ENCODE assay signal across 17 cellular contexts in the genomic region with DNA sequence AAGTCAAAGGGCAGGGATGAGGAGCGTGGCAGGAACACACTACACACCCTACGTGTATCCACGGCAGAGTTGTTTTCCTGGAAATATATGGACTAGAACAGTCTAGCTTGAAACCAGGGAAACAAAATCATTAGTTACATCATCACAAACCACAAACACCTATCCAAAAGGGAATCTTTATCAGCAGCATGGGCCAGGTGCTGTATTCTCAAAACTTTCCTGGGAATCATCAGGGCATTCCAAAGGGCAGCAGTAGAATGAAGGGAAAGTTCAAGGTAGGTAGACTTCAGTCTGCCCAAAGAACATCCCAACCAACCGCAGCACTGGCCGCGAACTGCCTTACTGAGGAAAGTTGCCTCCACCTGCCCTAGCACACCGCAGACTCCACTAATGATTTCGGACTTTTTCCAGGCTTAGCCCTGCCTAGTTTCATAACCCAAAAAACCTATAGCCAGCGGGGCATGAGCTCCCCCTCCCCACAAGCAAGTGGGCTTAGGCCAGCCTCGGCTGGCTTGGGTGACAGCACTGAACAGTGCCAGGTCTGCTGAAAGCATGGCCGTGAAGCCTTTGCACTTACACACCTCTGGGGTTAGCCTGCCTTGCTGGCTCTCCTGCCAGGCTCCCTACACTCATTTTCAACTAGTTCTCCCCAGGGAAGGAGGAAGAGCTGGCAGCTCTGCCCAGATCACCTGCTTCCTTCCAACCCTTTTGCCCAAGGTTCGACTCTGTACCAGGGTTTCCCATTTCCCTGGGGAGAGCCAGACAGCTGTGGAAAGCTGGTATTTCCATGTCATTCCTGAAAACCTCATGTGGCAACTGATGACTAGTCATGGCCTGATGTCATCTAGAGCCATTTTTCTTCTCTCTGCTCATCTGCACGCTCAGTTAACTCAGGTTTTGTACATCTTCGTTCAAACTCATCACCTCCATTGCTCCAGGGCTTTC.
DNase-seq lines count a peak whose midpoint lies in the region; ATAC-seq and TF ChIP-seq lines count a peak whose summit lies in the region.
"Had no signal": no experiment of that assay in that cellular context is flagged by ENCODE, and none has a peak within 500 bp of the region (broad histone marks: within the 10 kb centered on the region; RNA-seq: fewer than 3 reads in every experiment).

No MANE protein-coding gene starts in this region.

- no peak overlapping the region for H3K4me3 ChIP-seq in SK-N-SH (ENCODE audit: low read depth in 2 of 2, low read length in 1 of 2)
- H3K4me3 ChIP-seq in fibroblast of mammary gland (ENCODE audit: control insufficient read depth, low read depth, low read length), result no peak overlapping the region
- no peak overlapping the region for H3K4me3 ChIP-seq in left ventricle myocardium inferior
- H3K4me3 ChIP-seq: dorsolateral prefrontal cortex, HAP-1, upper lobe of left lung had no signal

- no peak for ATAC-seq in natural killer cell treated with Interleukin-12 subunit alpha and Interleukin-12 subunit beta and Interleukin-15 and Interleukin-18, amount 100 ng/mL, for 72 hours
- no peak for ATAC-seq in natural killer cell
- no peak for ATAC-seq in naive thymus-derived CD8-positive, alpha-beta T cell

- TF ChIP-seq EP300 in SK-N-SH (IDR thresholded peaks at IDR 0.05; ENCODE audit: borderline replicate concordance in 1 of 2, low read depth in 1 of 2, low read length in 1 of 2), result no peak

- no peaks in the 10 kb centered on the region for H3K9me2 ChIP-seq in SK-N-SH

- POLR2A ChIA-PET in SK-N-SH (lab: Yijun Ruan, JAX) (no interaction called here), HEK293T (lab: Yijun Ruan, JAX) (no interaction called here)
- POLR2A ChIA-PET in naive thymus-derived CD8-positive, alpha-beta T cell (lab: Charles Lee), result no interaction called here

- H3K9me3 ChIP-seq in SK-N-SH (no peaks in the 10 kb centered on the region), left ventricle myocardium inferior (replicated peaks) (no peaks in the 10 kb centered on the region)
- H3K9me3 ChIP-seq: HAP-1, neutrophil, upper lobe of left lung had no signal

- no peak overlapping the region for H3K9ac ChIP-seq in SK-N-SH

- peak overlapping the region; percentile 1 for H3K4me3 Mint-ChIP-seq in natural killer cell treated with Interleukin-12 subunit alpha and Interleukin-12 subunit beta and Interleukin-15 and Interleukin-18, amount 100 ng/mL, for 72 hours
- H3K4me3 Mint-ChIP-seq in natural killer cell, result no peak overlapping the region
- no peak overlapping the region for H3K4me3 Mint-ChIP-seq in naive thymus-derived CD8-positive, alpha-beta T cell

- peaks cover 5% of the 10 kb centered on the region for H3K36me3 Mint-ChIP-seq in natural killer cell treated with Interleukin-12 subunit alpha and Interleukin-12 subunit beta and Interleukin-15 and Interleukin-18, amount 100 ng/mL, for 72 hours
- H3K36me3 Mint-ChIP-seq in natural killer cell, result no peaks in the 10 kb centered on the region
- no peaks in the 10 kb centered on the region for H3K36me3 Mint-ChIP-seq in naive thymus-derived CD8-positive, alpha-beta T cell

- no peak for TF ChIP-seq CTCF in natural killer cell (IDR thresholded peaks at IDR 0.05)
- no peak for TF ChIP-seq CTCF in SK-N-SH (IDR thresholded peaks at IDR 0.05)
- TF ChIP-seq CTCF in fibroblast of mammary gland (conservative IDR thresholded peaks at IDR 0.05; ENCODE audit: control insufficient read depth, insufficient read depth, low read depth, low read length), result no peak
- no peak for TF ChIP-seq CTCF in left ventricle myocardium inferior (IDR thresholded peaks at IDR 0.05; ENCODE audit: borderline replicate concordance)

- WGBS in SK-N-SH (ENCODE audit: low lambda C conversion rate), result 71% methylated on average over 12 of the region's 14 CpGs

- no peak overlapping the region for H2AFZ ChIP-seq in SK-N-SH (ENCODE audit: low read depth)

- no peaks in the 10 kb centered on the region for H3K27me3 ChIP-seq in SK-N-SH (ENCODE audit: insufficient read depth)
- H3K27me3 ChIP-seq in left ventricle myocardium inferior (ENCODE audit: low read depth), result peaks cover 20% of the 10 kb centered on the region
- H3K27me3 ChIP-seq: dorsolateral prefrontal cortex, upper lobe of left lung had no signal

- peaks cover 7 to 43% of the 10 kb centered on the region in 2 donors for H3K27me3 Mint-ChIP-seq in natural killer cell treated with Interleukin-12 subunit alpha and Interleukin-12 subunit beta and Interleukin-15 and Interleukin-18, amount 100 ng/mL, for 72 hours
- peaks cover 43 to 62% of the 10 kb centered on the region in 2 donors for H3K27me3 Mint-ChIP-seq in natural killer cell (ENCODE audit: low read depth in 2 of 2)
- H3K27me3 Mint-ChIP-seq in naive thymus-derived CD8-positive, alpha-beta T cell, result peaks cover 0 to 21% (median 5%) of the 10 kb centered on the region in 5 donors

- no peaks in the 10 kb centered on the region for H3F3A ChIP-seq in SK-N-SH (replicated peaks; ENCODE audit: insufficient read depth)

- intact Hi-C loops in natural killer cell (cut with micrococcal nuclease), result loop anchor here (5.0 kb wide), 1 partner anchor 71 kb away; no protein-coding TSS in a partner anchor
- intact Hi-C loops in left ventricle myocardium inferior (cut with micrococcal nuclease), result no loop called here

- H3K4me1 ChIP-seq in SK-N-SH (ENCODE audit: control insufficient read depth in 1 of 2, insufficient read depth in 2 of 2, low read depth in 1 of 2, low read length in 1 of 2) (0 out of 4 replicates have a peak, but pooled peaks cover 0 to 5% of the 10 kb centered on the region in 2 experiments), left ventricle myocardium inferior (no peaks in the 10 kb centered on the region)
- H3K4me1 ChIP-seq: upper lobe of left lung had no signal

- peak overlapping the region; percentile 72 to 88 for H3K27ac Mint-ChIP-seq in natural killer cell treated with Interleukin-12 subunit alpha and Interleukin-12 subunit beta and Interleukin-15 and Interleukin-18, amount 100 ng/mL, for 72 hours
- H3K27ac Mint-ChIP-seq in natural killer cell, result no peak overlapping the region
- H3K27ac Mint-ChIP-seq in naive thymus-derived CD8-positive, alpha-beta T cell, result peak overlapping the region in 1 of 10 donors; percentile 35

- no peak for TF ChIP-seq RAD21 in SK-N-SH (IDR thresholded peaks at IDR 0.05; ENCODE audit: low read length)

- H3K79me2 ChIP-seq in SK-N-SH (ENCODE audit: insufficient read depth), result no peaks in the 10 kb centered on the region

- DNase-seq in natural killer cell treated with Interleukin-12 subunit alpha and Interleukin-12 subunit beta and Interleukin-15 and Interleukin-18, amount 100 ng/mL, for 72 hours (ENCODE audit: low spot score), result no peak
- DNase-seq in natural killer cell (no peak), SK-N-SH (no peak), fibroblast of mammary gland (ENCODE audit: low read depth) (peak; percentile 55), left ventricle myocardium inferior (no peak), HEK293T (ENCODE audit: extremely low spot score) (no peak), NCI-H1048 (lab: John Stamatoyannopoulos, UW) (no peak)
- DNase-seq in naive thymus-derived CD8-positive, alpha-beta T cell, result no peak
- DNase-seq: activated naive CD8-positive, alpha-beta T cell treated with anti-CD3 and anti-CD28 coated beads for 36 hours; dorsolateral prefrontal cortex; NCI-H146; NCI-H748 treated with DMSO at 0.1 percent for 48 hours; SHP77 treated with DMSO at 0.1 percent for 48 hours; upper lobe of left lung had no signal

- H3K27ac ChIP-seq in SK-N-SH (ENCODE audit: low read depth in 2 of 2, low read length in 1 of 2) (no peak overlapping the region), left ventricle myocardium inferior (replicated peaks) (no peak overlapping the region)
- H3K27ac ChIP-seq: neutrophil, upper lobe of left lung, VCaP had no signal

- H3K36me3 ChIP-seq in SK-N-SH (replicated peaks in 1 of 2; ENCODE audit: control insufficient read depth in 1 of 2, insufficient read depth in 2 of 2, low read length in 1 of 2) (no peaks in the 10 kb centered on the region), left ventricle myocardium inferior (no peaks in the 10 kb centered on the region)
- H3K36me3 ChIP-seq: HAP-1, neutrophil, upper lobe of left lung had no signal

- H3K9me3 Mint-ChIP-seq in natural killer cell treated with Interleukin-12 subunit alpha and Interleukin-12 subunit beta and Interleukin-15 and Interleukin-18, amount 100 ng/mL, for 72 hours, result peaks cover 2% of the 10 kb centered on the region
- H3K9me3 Mint-ChIP-seq in natural killer cell, result no peaks in the 10 kb centered on the region
- no peaks in the 10 kb centered on the region for H3K9me3 Mint-ChIP-seq in naive thymus-derived CD8-positive, alpha-beta T cell

- no peaks in the 10 kb centered on the region for H4K20me1 ChIP-seq in SK-N-SH (ENCODE audit: insufficient read depth)

- CTCF ChIA-PET in SK-N-SH (lab: Yijun Ruan, JAX) (interaction anchor here (2.4 kb wide), 1 partner anchor 53 kb away, joined by 12 read pairs; no protein-coding TSS in a partner anchor), HEK293T (lab: Yijun Ruan, JAX) (no interaction called here)

- H3K4me2 ChIP-seq in SK-N-SH, result no peak overlapping the region

- peaks cover 26 to 31% of the 10 kb centered on the region in 2 donors for H3K4me1 Mint-ChIP-seq in natural killer cell treated with Interleukin-12 subunit alpha and Interleukin-12 subunit beta and Interleukin-15 and Interleukin-18, amount 100 ng/mL, for 72 hours (ENCODE audit: low read depth in 2 of 2)
- peaks cover 15 to 17% of the 10 kb centered on the region in 2 donors for H3K4me1 Mint-ChIP-seq in natural killer cell
- peaks cover 5 to 11% (median 9%) of the 10 kb centered on the region in 4 donors for H3K4me1 Mint-ChIP-seq in naive thymus-derived CD8-positive, alpha-beta T cell

TF ChIP-seq in SK-N-SH, 30 proteins besides CTCF, POLR2A, EP300 and RAD21 (continues in another document):
- TF ChIP-seq RFX5 (IDR thresholded peaks at IDR 0.05; ENCODE audit: low read length), result peak; percentile 50; the same call in 1 of the 2 replicates

TF ChIP-seq in HEK293T, 16 proteins besides CTCF, POLR2A, EP300 and RAD21 (continues in another document):
- TF ChIP-seq FOXA1 (IDR thresholded peaks at IDR 0.05) (no peak), HDGF (IDR thresholded peaks at IDR 0.05; ENCODE audit: borderline replicate concordance) (no peak), NFRKB (IDR thresholded peaks at IDR 0.05) (no peak), ELF4 (IDR thresholded peaks at IDR 0.05) (no peak), ZNF384 (IDR thresholded peaks at IDR 0.05) (no peak), TARDBP (IDR thresholded peaks at IDR 0.05) (no peak), SUZ12 (IDR thresholded peaks at IDR 0.05) (no peak), L3MBTL2 (conservative IDR thresholded peaks at IDR 0.05) (no peak)
- TF ChIP-seq, protein P1, sequence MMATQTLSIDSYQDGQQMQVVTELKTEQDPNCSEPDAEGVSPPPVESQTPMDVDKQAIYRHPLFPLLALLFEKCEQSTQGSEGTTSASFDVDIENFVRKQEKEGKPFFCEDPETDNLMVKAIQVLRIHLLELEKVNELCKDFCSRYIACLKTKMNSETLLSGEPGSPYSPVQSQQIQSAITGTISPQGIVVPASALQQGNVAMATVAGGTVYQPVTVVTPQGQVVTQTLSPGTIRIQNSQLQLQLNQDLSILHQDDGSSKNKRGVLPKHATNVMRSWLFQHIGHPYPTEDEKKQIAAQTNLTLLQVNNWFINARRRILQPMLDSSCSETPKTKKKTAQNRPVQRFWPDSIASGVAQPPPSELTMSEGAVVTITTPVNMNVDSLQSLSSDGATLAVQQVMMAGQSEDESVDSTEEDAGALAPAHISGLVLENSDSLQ (IDR thresholded peaks at IDR 0.05), result no peak

Comparison
In these comparisons a context has a peak if more than half of its experiments do, and no peak if none do; other contexts are left out.
1. H3K27ac Mint-ChIP-seq: peak in natural killer cell treated with Interleukin-12 subunit alpha and Interleukin-12 subunit beta and Interleukin-15 and Interleukin-18, amount 100 ng/mL, for 72 hours (2 of 2); none in natural killer cell (0 of 2).